ENCODE assay signal across 8 cellular contexts in genomic region chr1:145464708-145465336, GRCh38. TPM values are rescaled to one million over a fixed set of nuclear protein-coding genes. Genes with fewer than 3 reads are reported as not detected.
A peak's percentile ranks its signal among the peaks of the same experiment; 100 is the strongest.
DNase-seq lines count a peak whose midpoint lies in the region; ATAC-seq and TF ChIP-seq lines count a peak whose summit lies in the region.
"Not testable (repeated sequence)": the region's sequence is repeated elsewhere in the genome, so short reads cannot be mapped to it uniquely, and the experiment has no call there.

No MANE protein-coding gene starts in this region.

- H3K27ac Mint-ChIP-seq in WTC11, result peak overlapping the region; percentile 98
- not testable (repeated sequence) for H3K27ac Mint-ChIP-seq in neural crest cell (ENCODE audit: unreplicated experiment)

- not testable (repeated sequence) for H3K9me3 Mint-ChIP-seq in WTC11, neural crest cell

- intact Hi-C loops in breast epithelium (cut with DNase I; ENCODE audit: low total_unique reads); transverse colon (cut with DNase I; ENCODE audit: low total_unique reads): not testable (repeated sequence)

- not testable (repeated sequence) for TF ChIP-seq EP300 in transverse colon (IDR thresholded peaks at IDR 0.05; ENCODE audit: low read depth)

- WGBS in transverse colon (ENCODE audit: low coverage in 1 of 2), 2 donors, result 17% methylated on average over 7 of the region's 21 CpGs; no CpG with 5 or more reads in 1 of the 2 donors

- H3K27ac ChIP-seq in breast epithelium, cardiac muscle cell: not testable (repeated sequence)
- H3K27ac ChIP-seq in transverse colon, result peak overlapping the region in 1 of 4 donors; percentile 44

- H3K27me3 Mint-ChIP-seq in WTC11 (ENCODE audit: low read depth) (peaks cover 23% of the 10 kb centered on the region), neural crest cell (ENCODE audit: low read depth) (peaks cover 43% of the 10 kb centered on the region)

- not testable (repeated sequence) for H3K27me3 ChIP-seq in breast epithelium
- peaks cover 25% of the 10 kb centered on the region for H3K27me3 ChIP-seq in cardiac muscle cell
- H3K27me3 ChIP-seq in transverse colon, result peaks cover 30% of the 10 kb centered on the region

- not testable (repeated sequence) for H3K9me3 ChIP-seq in breast epithelium; cardiac muscle cell (ENCODE audit: low read depth); transverse colon

- POLR2A ChIA-PET in WTC11 (lab: Charles Lee), result interaction anchor here (0.6 to 1.0 kb wide), 3 partner anchors 184 to 247 kb away, joined by 4 to 12 read pairs (median 4); no protein-coding TSS in a partner anchor

- not testable (repeated sequence) for TF ChIP-seq POLR2A in breast epithelium (IDR thresholded peaks at IDR 0.05); transverse colon (IDR thresholded peaks at IDR 0.05)

- TF ChIP-seq CTCF in GM12865 (IDR thresholded peaks at IDR 0.05; ENCODE audit: insufficient read depth, low read depth, low read length, missing control alignments); WTC11 (IDR thresholded peaks at IDR 0.05); breast epithelium (IDR thresholded peaks at IDR 0.05); cardiac muscle cell (IDR thresholded peaks at IDR 0.05; ENCODE audit: low read depth, low read length); neural crest cell (conservative IDR thresholded peaks at IDR 0.05); transverse colon (IDR thresholded peaks at IDR 0.05): not testable (repeated sequence)

- H3K4me1 ChIP-seq in breast epithelium; cardiac muscle cell (ENCODE audit: low read depth); transverse colon: not testable (repeated sequence)

- ATAC-seq in HG02571 (IDR thresholded peaks at IDR 0.05; ENCODE audit: unreplicated experiment) (peak; percentile 3), HG03571 (IDR thresholded peaks at IDR 0.05; ENCODE audit: unreplicated experiment) (peak; percentile 7), WTC11 (peak; percentile 37)

- not testable (repeated sequence) for DNase-seq in GM12865 (ENCODE audit: low read depth); WTC11 (ENCODE audit: low spot score); breast epithelium (ENCODE audit: low spot score in 2 of 2); cardiac muscle cell (ENCODE audit: low read depth in 1 of 2, low spot score in 1 of 2); neural crest cell (ENCODE audit: low read depth, low spot score); transverse colon

- not testable (repeated sequence) for H3K4me1 Mint-ChIP-seq in WTC11, neural crest cell

- H3K36me3 ChIP-seq in breast epithelium, cardiac muscle cell, transverse colon: not testable (repeated sequence)

- H3K4me3 ChIP-seq in GM12865 (ENCODE audit: low read depth, low read length), result peak overlapping the region; percentile 46
- peak overlapping the region; percentile 45 to 59 (median 49) for H3K4me3 ChIP-seq in breast epithelium
- peak overlapping the region; percentile 16 for H3K4me3 ChIP-seq in cardiac muscle cell
- peak overlapping the region in 3 of 4 donors; percentile 25 to 49 (median 36) for H3K4me3 ChIP-seq in transverse colon

- not testable (repeated sequence) for H3K36me3 Mint-ChIP-seq in WTC11; neural crest cell (ENCODE audit: low read depth)

- CTCF ChIA-PET in WTC11 (lab: Charles Lee), result not testable (repeated sequence)

- in situ Hi-C loops in transverse colon (cut with MboI; ENCODE audit: low pct_ligation_motif_present in 1 of 4, low pct_unique_long_range_greater_than_20kb in 1 of 4, low sequenced_read_pairs in 3 of 4), result not testable (repeated sequence)

- H3K4me3 Mint-ChIP-seq in WTC11 (peak overlapping the region; percentile 71), neural crest cell (peak overlapping the region; percentile 94)

RNA-seq across cellular contexts. Expression of gene NBPF20, which starts 39.4 kb away (rescaled TPM):
- total RNA-seq in WTC11 (2021), result 0.44 to 0.69 TPM (median 0.66 TPM) in 3 replicates
- total RNA-seq in breast epithelium, result 1 to 10 TPM; 2.5 to 4.3 (median 3.3) TPM
- 1.3 and 2.4 TPM in 2 replicates for total RNA-seq in cardiac muscle cell
- 0.70 and 1.6 TPM in 2 replicates for polyA plus RNA-seq in cardiac muscle cell
- total RNA-seq in neural crest cell, result 4.3 and 4.7 TPM in 2 replicates
- total RNA-seq in transverse colon, result 1 to 10 TPM; 1.5 to 7.2 (median 2.1) TPM
